In genomic region chr11:45879803-45880685, GRCh38 we compare ENCODE assay signal across 1 cellular context.
TF ChIP-seq lines count a peak whose summit lies in the region.

No MANE protein-coding gene starts in this region.

TF ChIP-seq in K562, 482 proteins besides CTCF, POLR2A, EP300 and RAD21 (continued from another document and continues in another):
- TF ChIP-seq TEAD4 (IDR thresholded peaks at IDR 0.05; ENCODE audit: low read length) (peak; percentile 72), TEAD4 (CRISPR knock-in tag; IDR thresholded peaks at IDR 0.05; ENCODE audit: borderline replicate concordance) (no peak), TCF3 (CRISPR knock-in tag; IDR thresholded peaks at IDR 0.05) (peak; percentile 58), NRF1 (conservative IDR thresholded peaks at IDR 0.05 in 1 of 2, IDR thresholded peaks at IDR 0.05 in 1 of 2) (peak; percentile 39 to 54), CUX1 (CRISPR knock-in tag; IDR thresholded peaks at IDR 0.05) (no peak), CBFA2T3 (IDR thresholded peaks at IDR 0.05) (peak; percentile 83), ZNF584 (CRISPR knock-in tag; IDR thresholded peaks at IDR 0.05; ENCODE audit: low read depth) (0 out of 2 replicates have a peak, but pooled peaks have one; percentile 45), RNF2 (IDR thresholded peaks at IDR 0.05) (0 out of 2 replicates have a peak, but pooled peaks have one; percentile 36), ZNF316 (IDR thresholded peaks at IDR 0.05) (peak; percentile 80), NFE2 (IDR thresholded peaks at IDR 0.05; ENCODE audit: low read depth) (peak; percentile 22; the same call in 1 of the 2 replicates), JUN (IDR thresholded peaks at IDR 0.05; ENCODE audit: borderline replicate concordance, low read depth, low read length) (peak; percentile 95), JUN (CRISPR knock-in tag; IDR thresholded peaks at IDR 0.05; ENCODE audit: borderline replicate concordance) (no peak), ZBTB9 (CRISPR knock-in tag; IDR thresholded peaks at IDR 0.05) (no peak), NFIC (IDR thresholded peaks at IDR 0.05) (peak; percentile 34), MEF2A (IDR thresholded peaks at IDR 0.05; ENCODE audit: control insufficient read depth, low read depth, low read length) (0 out of 2 replicates have a peak, but pooled peaks have one; percentile 57), E2F3 (CRISPR knock-in tag; IDR thresholded peaks at IDR 0.05) (no peak), GATAD2A (IDR thresholded peaks at IDR 0.05) (no peak), SMARCE1 (IDR thresholded peaks at IDR 0.05) (peak; percentile 95), LEF1 (IDR thresholded peaks at IDR 0.05) (peak; percentile 85), RAD51 (IDR thresholded peaks at IDR 0.05; ENCODE audit: borderline replicate concordance, low read depth) (peak; percentile 69), CTBP1 (IDR thresholded peaks at IDR 0.05; ENCODE audit: borderline replicate concordance) (peak; percentile 90), SOX6 (IDR thresholded peaks at IDR 0.05) (peak; percentile 82), BHLHE40 (IDR thresholded peaks at IDR 0.05; ENCODE audit: low read length) (peak; percentile 79), TFAP4 (CRISPR knock-in tag; IDR thresholded peaks at IDR 0.05; ENCODE audit: borderline replicate concordance) (0 out of 2 replicates have a peak, but pooled peaks have one; percentile 32), HEY1 (CRISPR knock-in tag; IDR thresholded peaks at IDR 0.05; ENCODE audit: borderline replicate concordance) (no peak), USF2 (CRISPR knock-in tag; IDR thresholded peaks at IDR 0.05) (peak; percentile 87), JUNB (CRISPR knock-in tag; conservative IDR thresholded peaks at IDR 0.05) (peak; percentile 55; the same call in 1 of the 2 replicates), CXXC5 (CRISPR knock-in tag; IDR thresholded peaks at IDR 0.05) (peak; percentile 30; the same call in 1 of the 2 replicates), HDAC2 (IDR thresholded peaks at IDR 0.05) (peak; percentile 84), STAT5A (IDR thresholded peaks at IDR 0.05; ENCODE audit: borderline replicate concordance, low read length) (peak; percentile 38; the same call in 1 of the 2 replicates), GABPB1 (CRISPR knock-in tag; IDR thresholded peaks at IDR 0.05) (0 out of 2 replicates have a peak, but pooled peaks have one; percentile 16), RCOR1 (IDR thresholded peaks at IDR 0.05; ENCODE audit: borderline replicate concordance in 1 of 2, low read depth in 2 of 2, low read length in 2 of 2) (peak in 1 of 2 experiments; percentile 94; a peak in 3 of 4 replicates), C11orf30 (IDR thresholded peaks at IDR 0.05; ENCODE audit: low read depth) (peak; percentile 78), ARID1B (IDR thresholded peaks at IDR 0.05) (peak; percentile 92), MYNN (IDR thresholded peaks at IDR 0.05) (peak; percentile 85; the same call in 1 of the 2 replicates), MYNN (CRISPR knock-in tag; IDR thresholded peaks at IDR 0.05) (no peak), ZNF175 (CRISPR knock-in tag; IDR thresholded peaks at IDR 0.05; ENCODE audit: low read depth) (peak; percentile 75; the same call in 1 of the 2 replicates), SMARCA4 (IDR thresholded peaks at IDR 0.05) (peak; percentile 97), ZEB2 (IDR thresholded peaks at IDR 0.05) (peak; percentile 86), ETV1 (tag; conservative IDR thresholded peaks at IDR 0.05; ENCODE audit: low read depth) (peak; percentile 96), FOSL1 (tag; conservative IDR thresholded peaks at IDR 0.05) (peak; percentile 99), ZNF197 (CRISPR knock-in tag; IDR thresholded peaks at IDR 0.05; ENCODE audit: low read depth) (peak; percentile 31; the same call in 1 of the 2 replicates), DPF2 (IDR thresholded peaks at IDR 0.05) (peak; percentile 95), MNT (conservative IDR thresholded peaks at IDR 0.05) (peak in 1 of 2 experiments; percentile 48; a peak in 1 of 4 replicates), SMARCC2 (IDR thresholded peaks at IDR 0.05; ENCODE audit: low read depth) (peak; percentile 87), CEBPG (CRISPR knock-in tag; IDR thresholded peaks at IDR 0.05) (peak; percentile 69), CEBPG (tag; conservative IDR thresholded peaks at IDR 0.05 in 1 of 2, IDR thresholded peaks at IDR 0.05 in 1 of 2) (peak in 1 of 2 experiments; percentile 63; a peak in 2 of 4 replicates)
- TF ChIP-seq, protein P1, sequence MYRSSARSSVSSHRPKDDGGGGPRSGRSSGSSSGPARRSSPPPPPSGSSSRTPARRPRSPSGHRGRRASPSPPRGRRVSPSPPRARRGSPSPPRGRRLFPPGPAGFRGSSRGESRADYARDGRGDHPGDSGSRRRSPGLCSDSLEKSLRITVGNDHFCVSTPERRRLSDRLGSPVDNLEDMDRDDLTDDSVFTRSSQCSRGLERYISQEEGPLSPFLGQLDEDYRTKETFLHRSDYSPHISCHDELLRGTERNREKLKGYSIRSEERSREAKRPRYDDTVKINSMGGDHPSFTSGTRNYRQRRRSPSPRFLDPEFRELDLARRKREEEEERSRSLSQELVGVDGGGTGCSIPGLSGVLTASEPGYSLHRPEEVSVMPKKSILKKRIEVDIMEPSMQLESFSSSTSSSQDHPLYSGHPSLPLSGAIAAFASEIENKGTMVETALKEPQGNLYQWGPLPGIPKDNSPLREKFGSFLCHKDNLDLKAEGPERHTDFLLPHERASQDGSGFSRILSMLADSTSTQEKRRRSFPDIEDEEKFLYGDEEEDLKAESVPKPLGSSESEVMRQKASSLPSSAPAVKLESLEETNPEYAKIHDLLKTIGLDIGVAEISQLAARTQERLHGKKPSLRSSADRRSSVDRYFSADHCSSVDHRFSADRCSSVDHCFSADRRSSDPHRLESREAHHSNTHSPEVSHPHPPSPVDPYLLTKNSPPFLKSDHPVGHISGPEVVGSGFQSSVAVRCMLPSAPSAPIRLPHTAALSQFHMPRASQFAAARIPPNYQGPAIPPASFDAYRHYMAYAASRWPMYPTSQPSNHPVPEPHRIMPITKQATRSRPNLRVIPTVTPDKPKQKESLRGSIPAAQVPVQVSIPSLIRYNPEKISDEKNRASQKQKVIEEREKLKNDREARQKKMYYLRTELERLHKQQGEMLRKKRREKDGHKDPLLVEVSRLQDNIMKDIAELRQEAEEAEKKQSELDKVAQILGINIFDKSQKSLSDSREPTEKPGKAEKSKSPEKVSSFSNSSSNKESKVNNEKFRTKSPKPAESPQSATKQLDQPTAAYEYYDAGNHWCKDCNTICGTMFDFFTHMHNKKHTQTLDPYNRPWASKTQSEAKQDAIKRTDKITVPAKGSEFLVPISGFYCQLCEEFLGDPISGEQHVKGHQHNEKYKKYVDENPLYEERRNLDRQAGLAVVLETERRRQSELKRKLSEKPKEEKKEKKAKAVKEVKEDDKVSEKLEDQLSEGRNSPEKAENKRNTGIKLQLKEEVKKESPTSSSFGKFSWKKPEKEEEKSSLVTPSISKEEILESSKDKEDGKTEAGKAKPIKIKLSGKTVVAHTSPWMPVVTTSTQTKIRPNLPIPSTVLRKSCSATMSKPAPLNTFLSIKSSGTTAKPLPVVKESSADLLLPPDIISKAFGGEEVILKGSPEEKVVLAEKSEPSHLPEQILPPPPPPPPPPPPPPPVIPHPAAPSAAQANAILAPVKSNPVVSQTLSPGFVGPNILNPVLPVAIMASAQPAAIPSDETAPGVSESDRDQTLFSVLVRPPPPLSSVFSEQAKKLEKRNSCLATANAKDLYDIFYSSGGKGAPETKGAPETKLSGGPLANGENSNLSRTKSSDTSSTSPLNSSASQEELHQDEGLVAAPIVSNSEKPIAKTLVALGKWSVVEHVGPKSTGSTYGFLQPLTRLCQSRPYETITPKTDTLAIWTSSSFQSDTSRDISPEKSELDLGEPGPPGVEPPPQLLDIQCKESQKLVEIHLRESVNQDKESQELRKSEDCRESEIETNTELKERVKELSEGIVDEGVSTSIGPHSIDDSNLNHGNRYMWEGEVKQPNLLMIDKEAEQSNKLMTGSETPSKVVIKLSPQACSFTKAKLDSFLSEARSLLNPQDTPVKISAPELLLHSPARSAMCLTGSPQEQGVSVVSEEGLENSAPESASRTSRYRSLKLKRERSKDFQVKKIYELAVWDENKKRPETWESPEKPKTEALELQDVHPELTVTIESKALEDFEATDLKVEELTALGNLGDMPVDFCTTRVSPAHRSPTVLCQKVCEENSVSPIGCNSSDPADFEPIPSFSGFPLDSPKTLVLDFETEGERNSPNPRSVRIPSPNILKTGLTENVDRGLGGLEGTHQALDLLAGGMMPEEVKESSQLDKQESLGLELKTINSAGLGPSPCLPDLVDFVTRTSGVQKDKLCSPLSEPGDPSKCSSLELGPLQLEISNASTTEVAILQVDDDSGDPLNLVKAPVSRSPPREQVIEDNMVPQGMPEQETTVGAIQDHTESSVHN (IDR thresholded peaks at IDR 0.05; ENCODE audit: borderline replicate concordance in 1 of 2, low read depth in 1 of 2) = peak in 1 of 2 experiments; percentile 67; a peak in 1 of 4 replicates
- TF ChIP-seq, protein P2, sequence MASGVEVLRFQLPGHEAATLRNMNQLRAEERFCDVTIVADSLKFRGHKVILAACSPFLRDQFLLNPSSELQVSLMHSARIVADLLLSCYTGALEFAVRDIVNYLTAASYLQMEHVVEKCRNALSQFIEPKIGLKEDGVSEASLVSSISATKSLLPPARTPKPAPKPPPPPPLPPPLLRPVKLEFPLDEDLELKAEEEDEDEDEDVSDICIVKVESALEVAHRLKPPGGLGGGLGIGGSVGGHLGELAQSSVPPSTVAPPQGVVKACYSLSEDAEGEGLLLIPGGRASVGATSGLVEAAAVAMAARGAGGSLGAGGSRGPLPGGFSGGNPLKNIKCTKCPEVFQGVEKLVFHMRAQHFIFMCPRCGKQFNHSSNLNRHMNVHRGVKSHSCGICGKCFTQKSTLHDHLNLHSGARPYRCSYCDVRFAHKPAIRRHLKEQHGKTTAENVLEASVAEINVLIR (CRISPR knock-in tag; IDR thresholded peaks at IDR 0.05) = no peak
